In genomic region chr3:192060160-192060783, GRCh38 we compare ENCODE assay signal across 16 cellular contexts.
DNase-seq lines count a peak whose midpoint lies in the region; TF ChIP-seq lines count a peak whose summit lies in the region.
"Had no signal": no experiment of that assay in that cellular context is flagged by ENCODE, and none has a peak within 500 bp of the region (broad histone marks: within the 10 kb centered on the region; RNA-seq: fewer than 3 reads in every experiment).

No MANE protein-coding gene starts in this region.

- peak; percentile 93 for DNase-seq in DMS53 (lab: John Stamatoyannopoulos, UW)
- DNase-seq in NCI-H1105 treated with DMSO at 0.1 percent for 48 hours (lab: John Stamatoyannopoulos, UW): peak; percentile 74
- DNase-seq in NCI-H748 (lab: John Stamatoyannopoulos, UW; ENCODE audit: unreplicated experiment): peak; percentile 91
- DNase-seq in glomerular visceral epithelial cell (ENCODE audit: extremely low spot score): peak; percentile 74
- DNase-seq in smooth muscle cell (lab: John Stamatoyannopoulos, UW; ENCODE audit: unreplicated experiment): no peak
- DNase-seq in sigmoid colon: no peak
- no peak for DNase-seq in putamen (ENCODE audit: low spot score)
- no peak for DNase-seq in NAMALWA (ENCODE audit: low spot score)
- DNase-seq: activated naive CD4-positive, alpha-beta T cell; IMR-90; left cardiac atrium; naive thymus-derived CD4-positive, alpha-beta T cell; stimulated activated CD4-positive, alpha-beta T cell treated with anti-CD3 and anti-CD28 coated beads, Interleukin-4, amount 100 ng/mL, for 4 hours; stimulated activated naive B cell treated with anti-CD40 and anti-IgM and Interleukin-4, amounts not matched to agents 10 μg/mL and 1 μg/mL and 100 μg/mL, for 72 hours had no signal

- no peak overlapping the region for H3K4me3 ChIP-seq in smooth muscle cell
- H3K4me3 ChIP-seq in sigmoid colon: no peak overlapping the region
- H3K4me3 ChIP-seq: right atrium auricular region had no signal

- WGBS in smooth muscle cell (ENCODE audit: low lambda C conversion rate): 71% methylated on average over 3 of the region's 3 CpGs
- WGBS in sigmoid colon, 2 donors: 33 to 43% methylated on average over 3 of the region's 3 CpGs

- H3K9ac ChIP-seq in smooth muscle cell (ENCODE audit: low read depth): no peak overlapping the region

- intact Hi-C loops in sigmoid colon (cut with DNase I): no loop called here

- H2AFZ ChIP-seq in smooth muscle cell (ENCODE audit: low read depth): no peak overlapping the region

- no peak for TF ChIP-seq EP300 in sigmoid colon (IDR thresholded peaks at IDR 0.05)

- no peak overlapping the region for H3K4me2 ChIP-seq in smooth muscle cell

- no peaks in the 10 kb centered on the region for H3K9me3 ChIP-seq in smooth muscle cell (replicated peaks; ENCODE audit: low read depth)
- H3K9me3 ChIP-seq in sigmoid colon: no peaks in the 10 kb centered on the region
- H3K9me3 ChIP-seq: right atrium auricular region had no signal

- H3K36me3 ChIP-seq in smooth muscle cell (ENCODE audit: low read depth) (no peaks in the 10 kb centered on the region), sigmoid colon (no peaks in the 10 kb centered on the region)
- H3K36me3 ChIP-seq: right atrium auricular region had no signal

- H3K79me2 ChIP-seq in smooth muscle cell (ENCODE audit: low read depth): no peaks in the 10 kb centered on the region

- TF ChIP-seq CTCF in smooth muscle cell (IDR thresholded peaks at IDR 0.05; ENCODE audit: borderline replicate concordance, insufficient read depth, poor library complexity, severe bottlenecking) (no peak), sigmoid colon (IDR thresholded peaks at IDR 0.05) (no peak)

- no peaks in the 10 kb centered on the region for H3K27me3 ChIP-seq in smooth muscle cell (ENCODE audit: low read depth)
- H3K27me3 ChIP-seq in sigmoid colon: no peaks in the 10 kb centered on the region
- H3K27me3 ChIP-seq: right atrium auricular region had no signal

- TF ChIP-seq POLR2A in sigmoid colon (IDR thresholded peaks at IDR 0.05): no peak

- H3K27ac ChIP-seq in smooth muscle cell (ENCODE audit: low read depth) (no peak overlapping the region), sigmoid colon (no peak overlapping the region)
- H3K27ac ChIP-seq: right atrium auricular region, VCaP had no signal

- peaks cover 43% of the 10 kb centered on the region for H3K4me1 ChIP-seq in smooth muscle cell (ENCODE audit: low read depth)
- no peaks in the 10 kb centered on the region for H3K4me1 ChIP-seq in sigmoid colon
- H3K4me1 ChIP-seq: right atrium auricular region had no signal

- no peaks in the 10 kb centered on the region for H4K20me1 ChIP-seq in smooth muscle cell (ENCODE audit: low read depth)

- no peaks in the 10 kb centered on the region for H3F3A ChIP-seq in smooth muscle cell (ENCODE audit: low read depth)

Comparison
In these comparisons a context has a peak if more than half of its experiments do, and no peak if none do; other contexts are left out.
1. DNase-seq: peak in DMS53 (single experiment), NCI-H1105 treated with DMSO at 0.1 percent for 48 hours (single experiment), NCI-H748 (single experiment) and glomerular visceral epithelial cell (single experiment); none in smooth muscle cell (single experiment), sigmoid colon (single experiment), putamen (single experiment) and NAMALWA (single experiment).